Comparison of ENCODE assay signal across 1 cellular context in genomic region chr14:76720382-76720813, GRCh38.
TF ChIP-seq lines count a peak whose summit lies in the region.

No MANE protein-coding gene starts in this region.

TF ChIP-seq in HepG2, 621 proteins besides CTCF, POLR2A, EP300 and RAD21 (continued from another document and continues in another):
- TF ChIP-seq SIN3B (IDR thresholded peaks at IDR 0.05; ENCODE audit: low read length) = no peak
- TF ChIP-seq ZNF205 (CRISPR knock-in tag; IDR thresholded peaks at IDR 0.05) = no peak
- no peak for TF ChIP-seq E2F5 (CRISPR knock-in tag; conservative IDR thresholded peaks at IDR 0.05)
- TF ChIP-seq YY1 (IDR thresholded peaks at IDR 0.05; ENCODE audit: insufficient read depth, insufficient replicate concordance, low read depth, low read length) = no peak
- TF ChIP-seq ZNF646 (CRISPR knock-in tag; IDR thresholded peaks at IDR 0.05) = no peak
- no peak for TF ChIP-seq KLF13 (CRISPR knock-in tag; IDR thresholded peaks at IDR 0.05)
- no peak for TF ChIP-seq NFYC (CRISPR knock-in tag; IDR thresholded peaks at IDR 0.05)
- TF ChIP-seq POLR2AphosphoS5 (IDR thresholded peaks at IDR 0.05; ENCODE audit: low read depth, low read length) = no peak
- no peak for TF ChIP-seq SKI (IDR thresholded peaks at IDR 0.05; ENCODE audit: partially characterized antibody)
- TF ChIP-seq MEF2D (CRISPR knock-in tag; IDR thresholded peaks at IDR 0.05) = no peak
- TF ChIP-seq SNAPC5 (CRISPR knock-in tag; IDR thresholded peaks at IDR 0.05; ENCODE audit: borderline replicate concordance) = no peak
- TF ChIP-seq MTA1 (CRISPR knock-in tag; IDR thresholded peaks at IDR 0.05; ENCODE audit: borderline replicate concordance) = no peak
- no peak for TF ChIP-seq FOXM1 (CRISPR knock-in tag; IDR thresholded peaks at IDR 0.05)
- TF ChIP-seq ZNF713 (CRISPR knock-in tag; IDR thresholded peaks at IDR 0.05) = no peak
- peak; percentile 84 for TF ChIP-seq ZNF263 (CRISPR knock-in tag; IDR thresholded peaks at IDR 0.05)
- TF ChIP-seq TBL1XR1 (IDR thresholded peaks at IDR 0.05; ENCODE audit: borderline replicate concordance, low read length, partially characterized antibody) = no peak
- TF ChIP-seq TERF1 (CRISPR knock-in tag; IDR thresholded peaks at IDR 0.05) = no peak
- no peak for TF ChIP-seq ZNF34 (CRISPR knock-in tag; IDR thresholded peaks at IDR 0.05; ENCODE audit: borderline replicate concordance)
- TF ChIP-seq NFKB2 (CRISPR knock-in tag; IDR thresholded peaks at IDR 0.05; ENCODE audit: borderline replicate concordance) = no peak
- no peak for TF ChIP-seq ZNF44 (CRISPR knock-in tag; IDR thresholded peaks at IDR 0.05)
- peak; percentile 87 for TF ChIP-seq ESRRA (CRISPR knock-in tag; IDR thresholded peaks at IDR 0.05; ENCODE audit: low read depth)
- TF ChIP-seq ZNF549 (CRISPR knock-in tag; IDR thresholded peaks at IDR 0.05) = no peak
- no peak for TF ChIP-seq PBX2 (CRISPR knock-in tag; IDR thresholded peaks at IDR 0.05)
- peak; percentile 76 for TF ChIP-seq NR2F6 (IDR thresholded peaks at IDR 0.05)
- peak; percentile 90 for TF ChIP-seq NR2F6 (CRISPR knock-in tag; IDR thresholded peaks at IDR 0.05)
- no peak for TF ChIP-seq ONECUT2 (CRISPR knock-in tag; IDR thresholded peaks at IDR 0.05)
- no peak for TF ChIP-seq ZNF274 (CRISPR knock-in tag; IDR thresholded peaks at IDR 0.05)
- TF ChIP-seq ZHX1 (CRISPR knock-in tag; IDR thresholded peaks at IDR 0.05; ENCODE audit: low read depth) = no peak
- TF ChIP-seq ZFP36 (IDR thresholded peaks at IDR 0.05; ENCODE audit: borderline replicate concordance, low read depth, low read length, partially characterized antibody) = no peak
- no peak for TF ChIP-seq CHD4 (IDR thresholded peaks at IDR 0.05; ENCODE audit: borderline replicate concordance, low read length)
- no peak for TF ChIP-seq FOXA1 (IDR thresholded peaks at IDR 0.05)
- no peak for TF ChIP-seq FOXA1 (CRISPR knock-in tag; IDR thresholded peaks at IDR 0.05)
- no peak for TF ChIP-seq ZNF672 (CRISPR knock-in tag; IDR thresholded peaks at IDR 0.05)
- TF ChIP-seq HHEX (CRISPR knock-in tag; IDR thresholded peaks at IDR 0.05) = no peak
- no peak for TF ChIP-seq ZNF441 (CRISPR knock-in tag; IDR thresholded peaks at IDR 0.05; ENCODE audit: borderline replicate concordance)
- TF ChIP-seq ZNF781 (CRISPR knock-in tag; IDR thresholded peaks at IDR 0.05; ENCODE audit: borderline replicate concordance, not compliant biosample characterization) = no peak
- TF ChIP-seq GABPB1 (CRISPR knock-in tag; IDR thresholded peaks at IDR 0.05) = peak; percentile 20; the same call in 1 of the 2 replicates
- TF ChIP-seq RXRB (CRISPR knock-in tag; IDR thresholded peaks at IDR 0.05; ENCODE audit: borderline replicate concordance) = peak; percentile 48; the same call in 1 of the 2 replicates
- TF ChIP-seq KDM3A (CRISPR knock-in tag; IDR thresholded peaks at IDR 0.05; ENCODE audit: low read depth) = no peak
- TF ChIP-seq IRF1 (CRISPR knock-in tag; IDR thresholded peaks at IDR 0.05; ENCODE audit: low read depth) = no peak
- peak; percentile 74; the same call in 1 of the 2 replicates for TF ChIP-seq TFAP4 (IDR thresholded peaks at IDR 0.05; ENCODE audit: borderline replicate concordance, low read depth)
- TF ChIP-seq ATF6 (CRISPR knock-in tag; conservative IDR thresholded peaks at IDR 0.05) = no peak
- TF ChIP-seq NR2F1 (CRISPR knock-in tag; IDR thresholded peaks at IDR 0.05) = peak in 1 of 2 experiments; percentile 84; a peak in 3 of 4 replicates
- no peak for TF ChIP-seq ZNF33A (CRISPR knock-in tag; IDR thresholded peaks at IDR 0.05; ENCODE audit: borderline replicate concordance)
- TF ChIP-seq ZNF687 (CRISPR knock-in tag; IDR thresholded peaks at IDR 0.05) = peak; percentile 35
- TF ChIP-seq ZNF430 (CRISPR knock-in tag; IDR thresholded peaks at IDR 0.05) = no peak
